35 cellular contexts compared by ENCODE assay signal in the genomic region with DNA sequence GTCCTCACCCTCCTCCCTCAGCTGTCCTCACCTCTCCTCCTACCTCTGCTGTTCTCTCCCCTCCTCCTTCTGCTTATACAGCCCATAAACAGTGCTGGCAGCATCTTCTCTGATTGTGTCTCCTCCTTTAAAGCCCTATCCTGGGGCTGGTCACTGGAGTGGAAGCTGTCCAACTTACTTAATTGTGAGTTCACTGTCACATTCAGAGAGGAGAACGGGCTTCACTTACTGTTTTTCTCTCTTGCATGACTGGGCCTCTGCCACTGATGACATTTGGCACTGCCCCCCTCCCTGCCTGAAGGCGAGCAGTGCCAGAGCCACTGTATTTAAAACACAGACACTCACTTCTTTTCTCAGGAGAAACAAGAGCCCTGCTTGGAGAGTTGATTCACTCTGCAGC.
"Had no signal": no experiment of that assay in that cellular context is flagged by ENCODE, and none has a peak within 500 bp of the region (broad histone marks: within the 10 kb centered on the region; RNA-seq: fewer than 3 reads in every experiment).

No MANE protein-coding gene starts in this region.

- H3K27me3 ChIP-seq: ascending aorta had no signal

- H3K27ac ChIP-seq: ascending aorta, breast epithelium, cardiac muscle cell, coronary artery, dorsolateral prefrontal cortex, gastrocnemius medialis, heart left ventricle, WERI-Rb-1 had no signal

- H3K36me3 Mint-ChIP-seq: activated CD4-positive, alpha-beta memory T cell treated with anti-CD3 and anti-CD28 coated beads for 36 hours; activated naive CD4-positive, alpha-beta T cell treated with anti-CD3 and anti-CD28 coated beads, Interleukin-2, amount 50 U/mL, for 72 hours; activated naive CD8-positive, alpha-beta T cell treated with anti-CD3 and anti-CD28 coated beads, Interleukin-2, amount 10 ng/mL, durations not matched to agents 7 days and 5 days had no signal

- H3K36me3 ChIP-seq: ascending aorta, breast epithelium, cardiac muscle cell, gastrocnemius medialis, heart left ventricle had no signal

- H3K4me3 Mint-ChIP-seq: activated CD4-positive, alpha-beta memory T cell treated with anti-CD3 and anti-CD28 coated beads for 36 hours; activated CD4-positive, alpha-beta T cell treated with anti-CD3 and anti-CD28 coated beads for 36 hours; activated CD4-positive, alpha-beta T cell treated with anti-CD3 and anti-CD28 coated beads, Interleukin-2, amount 10 ng/mL, durations not matched to agents 24 days and 14 days; activated CD8-positive, alpha-beta memory T cell treated with anti-CD3 and anti-CD28 coated beads, Interleukin-2, amount 10 ng/mL, durations not matched to agents 7 days and 5 days; activated CD8-positive, alpha-beta T cell treated with anti-CD3 and anti-CD28 coated beads, Interleukin-2, amount 10 ng/mL, durations not matched to agents 7 days and 5 days; activated naive CD4-positive, alpha-beta T cell treated with anti-CD3 and anti-CD28 coated beads, Interleukin-2, amount 10 ng/mL, durations not matched to agents 7 days and 5 days; activated naive CD8-positive, alpha-beta T cell treated with anti-CD3 and anti-CD28 coated beads, Interleukin-2, amount 10 ng/mL, durations not matched to agents 7 days and 5 days; activated T-cell treated with anti-CD3 and anti-CD28 coated beads, Interleukin-2, amount 50 U/mL, for 72 hours; brain; dendritic cell treated with granulocyte-macrophage colony-stimulating factor and Interleukin-4, amounts not matched to agents 40 ng/mL and 50 ng/mL, for 4 days; endodermal cell; T-helper 17 cell; T-helper 2 cell treated with Interferon-gamma antibody and Interleukin-4, amounts not matched to agents 5 μg/mL and 100 μg/mL, for 36 hours had no signal

- H3K4me3 ChIP-seq: ascending aorta, breast epithelium, cardiac muscle cell, coronary artery, dorsolateral prefrontal cortex, gastrocnemius medialis, heart left ventricle had no signal

- H3K4me1 Mint-ChIP-seq: activated CD4-positive, alpha-beta T cell treated with anti-CD3 and anti-CD28 coated beads for 36 hours had no signal

- H3K4me1 ChIP-seq: breast epithelium, gastrocnemius medialis had no signal

- H3K27ac Mint-ChIP-seq: activated CD4-positive, alpha-beta memory T cell treated with anti-CD3 and anti-CD28 coated beads for 36 hours; activated CD4-positive, alpha-beta T cell treated with anti-CD3 and anti-CD28 coated beads for 36 hours; activated CD4-positive, alpha-beta T cell treated with anti-CD3 and anti-CD28 coated beads, Interleukin-2, amount 10 ng/mL, durations not matched to agents 24 days and 14 days; activated CD8-positive, alpha-beta memory T cell treated with anti-CD3 and anti-CD28 coated beads, Interleukin-2, amount 10 ng/mL, durations not matched to agents 7 days and 5 days; activated CD8-positive, alpha-beta T cell treated with anti-CD3 and anti-CD28 coated beads, Interleukin-2, amount 10 ng/mL, durations not matched to agents 7 days and 5 days; activated naive CD4-positive, alpha-beta T cell treated with anti-CD3 and anti-CD28 coated beads, Interleukin-2, amount 10 ng/mL, durations not matched to agents 7 days and 5 days; activated naive CD8-positive, alpha-beta T cell treated with anti-CD3 and anti-CD28 coated beads, Interleukin-2, amount 10 ng/mL, durations not matched to agents 7 days and 5 days; activated T-cell treated with anti-CD3 and anti-CD28 coated beads, Interleukin-2, amount 50 U/mL, for 72 hours; dendritic cell treated with granulocyte-macrophage colony-stimulating factor and Interleukin-4, amounts not matched to agents 40 ng/mL and 50 ng/mL, for 4 days; endodermal cell; T-helper 17 cell; T-helper 2 cell treated with Interferon-gamma antibody and Interleukin-4, amounts not matched to agents 5 μg/mL and 100 μg/mL, for 36 hours had no signal

- H3K9me3 Mint-ChIP-seq: activated CD4-positive, alpha-beta memory T cell treated with anti-CD3 and anti-CD28 coated beads for 36 hours; activated CD4-positive, alpha-beta T cell treated with anti-CD3 and anti-CD28 coated beads, Interleukin-2, amount 10 ng/mL, durations not matched to agents 24 days and 14 days; activated naive CD4-positive, alpha-beta T cell treated with anti-CD3 and anti-CD28 coated beads, Interleukin-2, amount 10 ng/mL, durations not matched to agents 7 days and 5 days; activated naive CD4-positive, alpha-beta T cell treated with anti-CD3 and anti-CD28 coated beads, Interleukin-2, amount 50 U/mL, for 72 hours; activated naive CD8-positive, alpha-beta T cell treated with anti-CD3 and anti-CD28 coated beads, Interleukin-2, amount 10 ng/mL, durations not matched to agents 7 days and 5 days; activated T-cell treated with anti-CD3 and anti-CD28 coated beads, Interleukin-2, amount 50 U/mL, for 72 hours; dendritic cell treated with granulocyte-macrophage colony-stimulating factor and Interleukin-4, amounts not matched to agents 40 ng/mL and 50 ng/mL, for 4 days; endodermal cell; T-helper 2 cell treated with Interferon-gamma antibody and Interleukin-4, amounts not matched to agents 5 μg/mL and 100 μg/mL, for 36 hours had no signal

- ATAC-seq: activated CD4-positive, alpha-beta T cell treated with anti-CD3 and anti-CD28 coated beads for 36 hours; activated CD8-positive, alpha-beta memory T cell treated with anti-CD3 and anti-CD28 coated beads, Interleukin-2, amount 10 ng/mL, durations not matched to agents 7 days and 5 days; activated CD8-positive, alpha-beta T cell treated with anti-CD3 and anti-CD28 coated beads, Interleukin-2, amount 10 ng/mL, durations not matched to agents 7 days and 5 days; activated naive CD4-positive, alpha-beta T cell treated with anti-CD3 and anti-CD28 coated beads, Interleukin-2, amount 50 U/mL, for 72 hours; activated T-cell treated with anti-CD3 and anti-CD28 coated beads, Interleukin-2, amount 50 U/mL, for 72 hours; esophagus mucosa; gastrocnemius medialis; heart left ventricle; T-helper 17 cell had no signal

- H3K9me3 ChIP-seq: ascending aorta, breast epithelium, gastrocnemius medialis, heart left ventricle had no signal

- DNase-seq: activated CD4-positive, alpha-beta memory T cell treated with anti-CD3 and anti-CD28 coated beads for 36 hours; activated CD4-positive, alpha-beta T cell treated with anti-CD3 and anti-CD28 coated beads for 36 hours; activated CD4-positive, alpha-beta T cell treated with anti-CD3 and anti-CD28 coated beads, Interleukin-2, amount 10 ng/mL, durations not matched to agents 24 days and 14 days; activated CD4-positive, CD25-positive, alpha-beta regulatory T cell; activated CD4-positive, CD25-positive, alpha-beta regulatory T cell treated with anti-CD3 and anti-CD28 coated beads, Interleukin-2, amount 50 U/mL, for 72 hours; activated CD8-positive, alpha-beta memory T cell treated with anti-CD3 and anti-CD28 coated beads, Interleukin-2, amount 10 ng/mL, durations not matched to agents 7 days and 5 days; activated CD8-positive, alpha-beta memory T cell treated with anti-CD3 and anti-CD28 coated beads, Interleukin-2, amount 50 U/mL, for 4 hours; activated CD8-positive, alpha-beta T cell treated with anti-CD3 and anti-CD28 coated beads, Interleukin-2, amount 10 ng/mL, durations not matched to agents 7 days and 5 days; activated gamma-delta T cell; activated naive CD4-positive, alpha-beta T cell; activated naive CD4-positive, alpha-beta T cell treated with anti-CD3 and anti-CD28 coated beads, Interleukin-2, amount 10 ng/mL, durations not matched to agents 7 days and 5 days; activated naive CD8-positive, alpha-beta T cell treated with anti-CD3 and anti-CD28 coated beads, Interleukin-2, amount 10 ng/mL, durations not matched to agents 7 days and 5 days; activated T-cell treated with anti-CD3 and anti-CD28 coated beads, Interleukin-2, amount 50 U/mL, for 1 hour; activated T-cell treated with anti-CD3 and anti-CD28 coated beads, Interleukin-2, amount 50 U/mL, for 72 hours; central memory CD4-positive, alpha-beta T cell; cerebellar nuclear complex; dorsolateral prefrontal cortex; effector memory CD4-positive, alpha-beta T cell; endodermal cell; foreskin fibroblast; gastrocnemius medialis; glutamatergic neuron; heart left ventricle; T-helper 17 cell; T1000; WERI-Rb-1 had no signal
